2 cellular contexts compared by ENCODE assay signal in the genomic region with DNA sequence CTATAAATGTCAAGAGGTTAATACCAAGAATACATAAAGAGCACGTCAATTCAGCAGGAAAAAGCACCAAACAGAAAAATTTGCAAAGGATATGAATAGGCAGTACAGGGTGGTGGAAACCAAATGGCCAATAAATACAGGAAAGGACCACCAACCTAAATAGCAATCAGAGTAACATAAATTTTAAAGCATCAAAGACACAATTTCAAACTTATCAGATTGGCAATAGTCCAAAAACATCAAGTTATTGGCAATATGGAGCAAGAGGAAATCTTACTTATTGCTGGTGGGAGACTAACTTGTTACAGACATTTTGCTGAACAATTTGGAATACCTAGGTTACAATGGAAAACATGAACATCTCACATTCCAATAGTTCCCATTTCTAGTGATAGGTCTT.
TF ChIP-seq lines count a peak whose summit lies in the region.

No MANE protein-coding gene starts in this region.

TF ChIP-seq in HEK293, 187 proteins besides CTCF, POLR2A, EP300 and RAD21:
- TF ChIP-seq KLF16 (tag by site-specific recombination; IDR thresholded peaks at IDR 0.05) (no peak), FEZF1 (tag by site-specific recombination; IDR thresholded peaks at IDR 0.05) (peak; percentile 58), ZNF292 (tag by site-specific recombination; IDR thresholded peaks at IDR 0.05; ENCODE audit: borderline replicate concordance, low read depth) (no peak), ZBTB44 (tag by site-specific recombination; IDR thresholded peaks at IDR 0.05) (no peak), HOXD13 (CRISPR knock-in tag; IDR thresholded peaks at IDR 0.05; ENCODE audit: borderline replicate concordance) (no peak), ZNF114 (tag by site-specific recombination; IDR thresholded peaks at IDR 0.05) (no peak)
- TF ChIP-seq, protein P1, sequence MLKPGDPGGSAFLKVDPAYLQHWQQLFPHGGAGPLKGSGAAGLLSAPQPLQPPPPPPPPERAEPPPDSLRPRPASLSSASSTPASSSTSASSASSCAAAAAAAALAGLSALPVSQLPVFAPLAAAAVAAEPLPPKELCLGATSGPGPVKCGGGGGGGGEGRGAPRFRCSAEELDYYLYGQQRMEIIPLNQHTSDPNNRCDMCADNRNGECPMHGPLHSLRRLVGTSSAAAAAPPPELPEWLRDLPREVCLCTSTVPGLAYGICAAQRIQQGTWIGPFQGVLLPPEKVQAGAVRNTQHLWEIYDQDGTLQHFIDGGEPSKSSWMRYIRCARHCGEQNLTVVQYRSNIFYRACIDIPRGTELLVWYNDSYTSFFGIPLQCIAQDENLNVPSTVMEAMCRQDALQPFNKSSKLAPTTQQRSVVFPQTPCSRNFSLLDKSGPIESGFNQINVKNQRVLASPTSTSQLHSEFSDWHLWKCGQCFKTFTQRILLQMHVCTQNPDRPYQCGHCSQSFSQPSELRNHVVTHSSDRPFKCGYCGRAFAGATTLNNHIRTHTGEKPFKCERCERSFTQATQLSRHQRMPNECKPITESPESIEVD (tag by site-specific recombination; IDR thresholded peaks at IDR 0.05), result peak; percentile 27; the same call in 1 of the 2 replicates

TF ChIP-seq in endothelial cell of umbilical vein, 7 proteins besides CTCF, POLR2A, EP300 and RAD21 (continued from another document):
- TF ChIP-seq POLR2AphosphoS5 (IDR thresholded peaks at IDR 0.05; ENCODE audit: insufficient read depth, low read depth, low read length) (no peak), GATA2 (IDR thresholded peaks at IDR 0.05; ENCODE audit: insufficient read depth, insufficient read length, low read depth, low read length) (peak; percentile 57), MAX (IDR thresholded peaks at IDR 0.05; ENCODE audit: insufficient read depth, insufficient read length) (no peak), FOS (IDR thresholded peaks at IDR 0.05; ENCODE audit: borderline replicate concordance, insufficient read depth, low read length) (no peak)
